ENCODE assay signal across 1 cellular context in genomic region chr21:15441060-15441493, GRCh38.
A peak's percentile ranks its signal among the peaks of the same experiment; 100 is the strongest.
TF ChIP-seq lines count a peak whose summit lies in the region.

No MANE protein-coding gene starts in this region.

TF ChIP-seq in HepG2, 621 proteins besides CTCF, POLR2A, EP300 and RAD21 (continued from another document and continues in another):
- TF ChIP-seq FOXP4 (CRISPR knock-in tag; IDR thresholded peaks at IDR 0.05) (peak; percentile 97), GABPA (IDR thresholded peaks at IDR 0.05; ENCODE audit: low read depth, low read length) (no peak), GABPA (CRISPR knock-in tag; IDR thresholded peaks at IDR 0.05; ENCODE audit: low read depth) (peak; percentile 30; the same call in 1 of the 2 replicates), SATB2 (CRISPR knock-in tag; IDR thresholded peaks at IDR 0.05) (peak; percentile 80; the same call in 1 of the 2 replicates), KAT8 (CRISPR knock-in tag; IDR thresholded peaks at IDR 0.05) (0 out of 2 replicates have a peak, but pooled peaks have one; percentile 70), ZBTB21 (CRISPR knock-in tag; IDR thresholded peaks at IDR 0.05) (peak; percentile 29; the same call in 1 of the 2 replicates), CEBPG (CRISPR knock-in tag; IDR thresholded peaks at IDR 0.05) (peak; percentile 68), SNRNP70 (IDR thresholded peaks at IDR 0.05; ENCODE audit: low read depth, low read length) (no peak), MATR3 (CRISPR knock-in tag; IDR thresholded peaks at IDR 0.05) (no peak), MAFK (conservative IDR thresholded peaks at IDR 0.05 in 1 of 2, IDR thresholded peaks at IDR 0.05 in 1 of 2; ENCODE audit: low read length in 2 of 2) (peak; percentile 99), ZNF605 (CRISPR knock-in tag; IDR thresholded peaks at IDR 0.05) (peak; percentile 78; the same call in 1 of the 2 replicates), ZFX (CRISPR knock-in tag; IDR thresholded peaks at IDR 0.05; ENCODE audit: low read depth) (peak; percentile 61; the same call in 1 of the 2 replicates), RBFOX2 (IDR thresholded peaks at IDR 0.05; ENCODE audit: low read depth, low read length) (0 out of 2 replicates have a peak, but pooled peaks have one; percentile 4), BORCS8-MEF2B (CRISPR knock-in tag; IDR thresholded peaks at IDR 0.05) (no peak), FOSL1 (CRISPR knock-in tag; IDR thresholded peaks at IDR 0.05; ENCODE audit: borderline replicate concordance) (peak; percentile 69; the same call in 1 of the 2 replicates), HOXA5 (CRISPR knock-in tag; IDR thresholded peaks at IDR 0.05) (peak; percentile 91), SALL1 (CRISPR knock-in tag; IDR thresholded peaks at IDR 0.05) (peak; percentile 96), TCF12 (IDR thresholded peaks at IDR 0.05) (no peak), TCF12 (CRISPR knock-in tag; IDR thresholded peaks at IDR 0.05) (peak; percentile 86), ZNF589 (CRISPR knock-in tag; conservative IDR thresholded peaks at IDR 0.05) (no peak), YEATS2 (CRISPR knock-in tag; IDR thresholded peaks at IDR 0.05; ENCODE audit: borderline replicate concordance) (peak; percentile 29; the same call in 1 of the 2 replicates), ZFP36L1 (CRISPR knock-in tag; IDR thresholded peaks at IDR 0.05) (peak; percentile 51; the same call in 1 of the 2 replicates), ZNF143 (CRISPR knock-in tag; IDR thresholded peaks at IDR 0.05) (peak; percentile 32; the same call in 1 of the 2 replicates), RELA (CRISPR knock-in tag; IDR thresholded peaks at IDR 0.05) (peak; percentile 67; the same call in 1 of the 2 replicates), SP4 (CRISPR knock-in tag; IDR thresholded peaks at IDR 0.05) (no peak), NFRKB (IDR thresholded peaks at IDR 0.05) (no peak), NFIC (IDR thresholded peaks at IDR 0.05; ENCODE audit: low read length) (peak; percentile 96), MED8 (CRISPR knock-in tag; IDR thresholded peaks at IDR 0.05; ENCODE audit: insufficient replicate concordance) (peak; percentile 91), ZNF776 (CRISPR knock-in tag; IDR thresholded peaks at IDR 0.05) (no peak), ZBTB44 (CRISPR knock-in tag; IDR thresholded peaks at IDR 0.05) (no peak), CEBPZ (IDR thresholded peaks at IDR 0.05; ENCODE audit: low read length) (no peak), THAP9 (CRISPR knock-in tag; IDR thresholded peaks at IDR 0.05; ENCODE audit: borderline replicate concordance) (no peak), FOXK1 (CRISPR knock-in tag; IDR thresholded peaks at IDR 0.05; ENCODE audit: borderline replicate concordance, low read depth) (peak; percentile 90; the same call in 1 of the 2 replicates), ZNF772 (CRISPR knock-in tag; IDR thresholded peaks at IDR 0.05) (no peak; the same call in 1 of the 2 replicates), DMAP1 (CRISPR knock-in tag; IDR thresholded peaks at IDR 0.05) (peak; percentile 72; the same call in 1 of the 2 replicates), ZNF777 (CRISPR knock-in tag; IDR thresholded peaks at IDR 0.05) (peak; percentile 65; the same call in 1 of the 2 replicates), TFE3 (CRISPR knock-in tag; IDR thresholded peaks at IDR 0.05) (peak; percentile 99), PLRG1 (conservative IDR thresholded peaks at IDR 0.05) (no peak), STAT6 (CRISPR knock-in tag; IDR thresholded peaks at IDR 0.05; ENCODE audit: borderline replicate concordance) (peak; percentile 74; the same call in 1 of the 2 replicates), RAD51 (IDR thresholded peaks at IDR 0.05; ENCODE audit: borderline replicate concordance) (no peak), MIXL1 (CRISPR knock-in tag; IDR thresholded peaks at IDR 0.05) (peak; percentile 98), ZNF205 (CRISPR knock-in tag; IDR thresholded peaks at IDR 0.05) (peak; percentile 72; the same call in 1 of the 2 replicates), MED1 (CRISPR knock-in tag; IDR thresholded peaks at IDR 0.05) (peak; percentile 99), ZNF549 (CRISPR knock-in tag; IDR thresholded peaks at IDR 0.05) (0 out of 2 replicates have a peak, but pooled peaks have one; percentile 38), PAXIP1 (CRISPR knock-in tag; conservative IDR thresholded peaks at IDR 0.05) (peak; percentile 96), SNAPC2 (CRISPR knock-in tag; IDR thresholded peaks at IDR 0.05) (no peak), ZGPAT (CRISPR knock-in tag; IDR thresholded peaks at IDR 0.05) (peak; percentile 92)
